In genomic region chr14:102213984-102214658, GRCh38 we compare ENCODE assay signal across 11 cellular contexts.
DNase-seq lines count a peak whose midpoint lies in the region; ATAC-seq and TF ChIP-seq lines count a peak whose summit lies in the region.
"Had no signal": no experiment of that assay in that cellular context is flagged by ENCODE, and none has a peak within 500 bp of the region (broad histone marks: within the 10 kb centered on the region; RNA-seq: fewer than 3 reads in every experiment).

No MANE protein-coding gene starts in this region.

- H3K36me3 ChIP-seq in left ventricle myocardium inferior (peaks cover 34% of the 10 kb centered on the region), PC-9 (ENCODE audit: low read depth) (peaks cover 13% of the 10 kb centered on the region), SJCRH30 (peaks cover 9% of the 10 kb centered on the region)

- POLR2A ChIA-PET in PC-9 (lab: Charles Lee; ENCODE audit: unreplicated experiment), result no interaction called here
- POLR2A ChIA-PET in HEK293T (lab: Yijun Ruan, JAX), result no interaction called here

- H3K27me3 Mint-ChIP-seq in type B pancreatic cell, result no peaks in the 10 kb centered on the region
- H3K27me3 Mint-ChIP-seq: central memory CD8-positive, alpha-beta T cell had no signal

- no peaks in the 10 kb centered on the region for H3K9me2 ChIP-seq in PC-9 (ENCODE audit: insufficient read depth)

- DNase-seq in left ventricle myocardium inferior, result no peak
- no peak for DNase-seq in left ventricle myocardium superior
- DNase-seq in PC-9, result no peak
- DNase-seq in foreskin keratinocyte, result no peak
- DNase-seq in type B pancreatic cell (ENCODE audit: extremely low spot score, unreplicated experiment), result no peak
- no peak for DNase-seq in SJCRH30
- no peak for DNase-seq in HEK293T (ENCODE audit: extremely low spot score)
- DNase-seq: activated naive CD4-positive, alpha-beta T cell treated with anti-CD3 and anti-CD28 coated beads, Interleukin-2, amount 50 U/mL, for 16 hours; stimulated activated CD4-positive, alpha-beta T cell treated with anti-CD3 and anti-CD28 coated beads, Interleukin-1b, Interleukin-23, amount 100 ng/mL, for 48 hours had no signal

- peaks cover 10% of the 10 kb centered on the region; the same call in 1 of the 2 replicates for H4K20me1 ChIP-seq in PC-9 (ENCODE audit: insufficient read depth)

- peaks cover 13% of the 10 kb centered on the region for H3K4me1 Mint-ChIP-seq in type B pancreatic cell (ENCODE audit: unreplicated experiment)

- peaks cover 6% of the 10 kb centered on the region for H3K36me3 Mint-ChIP-seq in type B pancreatic cell

- H3K27me3 ChIP-seq in left ventricle myocardium inferior (ENCODE audit: low read depth), result no peaks in the 10 kb centered on the region
- H3K27me3 ChIP-seq in PC-9 (ENCODE audit: insufficient read depth, low read depth), result no peaks in the 10 kb centered on the region
- H3K27me3 ChIP-seq in foreskin keratinocyte, result no peaks in the 10 kb centered on the region
- no peaks in the 10 kb centered on the region for H3K27me3 ChIP-seq in SJCRH30

- H3K4me1 ChIP-seq in left ventricle myocardium inferior (peaks cover 59% of the 10 kb centered on the region), PC-9 (replicated peaks; ENCODE audit: insufficient read depth) (no peaks in the 10 kb centered on the region), foreskin keratinocyte (no peaks in the 10 kb centered on the region), SJCRH30 (no peaks in the 10 kb centered on the region)

- H3K27ac ChIP-seq in left ventricle myocardium inferior (replicated peaks) (peak overlapping the region; percentile 82), PC-9 (no peak overlapping the region), foreskin keratinocyte (no peak overlapping the region), SJCRH30 (no peak overlapping the region)

- no peak for TF ChIP-seq CTCF in left ventricle myocardium inferior (IDR thresholded peaks at IDR 0.05; ENCODE audit: borderline replicate concordance)
- peak; percentile 56 for TF ChIP-seq CTCF in PC-9 (conservative IDR thresholded peaks at IDR 0.05)
- peak; percentile 45 for TF ChIP-seq CTCF in foreskin keratinocyte (conservative IDR thresholded peaks at IDR 0.05)
- peak; percentile 51 for TF ChIP-seq CTCF in type B pancreatic cell (conservative IDR thresholded peaks at IDR 0.05)

- no peak for ATAC-seq in left ventricle myocardium superior
- no peak for ATAC-seq in foreskin keratinocyte
- ATAC-seq in HG02938 (IDR thresholded peaks at IDR 0.05; ENCODE audit: unreplicated experiment), result no peak

- no peaks in the 10 kb centered on the region for H3K9me3 Mint-ChIP-seq in type B pancreatic cell
- H3K9me3 Mint-ChIP-seq: central memory CD8-positive, alpha-beta T cell had no signal

- H3K4me3 Mint-ChIP-seq in type B pancreatic cell, result no peak overlapping the region
- H3K4me3 Mint-ChIP-seq: central memory CD8-positive, alpha-beta T cell had no signal

- BruUV-seq in PC-9 (replicated peaks; lab: Mats Ljungman, UMichigan), result no TSS peak

- no peak overlapping the region for H2AFZ ChIP-seq in PC-9

- peaks cover 16% of the 10 kb centered on the region; the same call in 1 of the 2 replicates for H3K79me2 ChIP-seq in PC-9 (ENCODE audit: low read depth)

- H3K9me3 ChIP-seq in left ventricle myocardium inferior (replicated peaks), result no peaks in the 10 kb centered on the region
- H3K9me3 ChIP-seq in PC-9 (ENCODE audit: insufficient read depth, low read depth), result no peaks in the 10 kb centered on the region
- no peaks in the 10 kb centered on the region for H3K9me3 ChIP-seq in SJCRH30 (replicated peaks)

- H3F3A ChIP-seq in PC-9 (ENCODE audit: insufficient read depth, low read depth), result peaks cover 5% of the 10 kb centered on the region; the same call in 1 of the 2 replicates

- intact Hi-C loops in left ventricle myocardium inferior (cut with micrococcal nuclease), result no loop called here
- intact Hi-C loops in left ventricle myocardium superior (cut with micrococcal nuclease), result no loop called here
- intact Hi-C loops in PC-9 (cut with micrococcal nuclease; ENCODE audit: unreplicated experiment), result no loop called here

- H3K27ac Mint-ChIP-seq in type B pancreatic cell, result no peak overlapping the region

- CTCF ChIA-PET in PC-9 (lab: Charles Lee) (interaction anchor here (0.6 kb wide), 1 partner anchor 21 kb away, joined by 6 read pairs; no protein-coding TSS in a partner anchor), HEK293T (lab: Yijun Ruan, JAX) (interaction anchor here (1.6 kb wide), 1 partner anchor 101 kb away, joined by 6 read pairs; no protein-coding TSS in a partner anchor)

- H3K4me3 ChIP-seq in left ventricle myocardium inferior (no peak overlapping the region), PC-9 (no peak overlapping the region), SJCRH30 (no peak overlapping the region)

- no peak overlapping the region for H3K4me2 ChIP-seq in PC-9

TF ChIP-seq in HEK293T, 16 proteins besides CTCF, POLR2A, EP300 and RAD21:
- TF ChIP-seq NFRKB (IDR thresholded peaks at IDR 0.05) (no peak), SP1 (IDR thresholded peaks at IDR 0.05) (no peak), ELF4 (IDR thresholded peaks at IDR 0.05) (no peak), PKNOX1 (IDR thresholded peaks at IDR 0.05) (no peak), FOXK2 (IDR thresholded peaks at IDR 0.05) (no peak), LEF1 (IDR thresholded peaks at IDR 0.05; ENCODE audit: borderline replicate concordance) (no peak), L3MBTL2 (conservative IDR thresholded peaks at IDR 0.05) (no peak)
